In genomic region chr6:80742481-80742880, GRCh38 we compare ENCODE assay signal across 8 cellular contexts.
DNase-seq lines count a peak whose midpoint lies in the region; ATAC-seq, FAIRE-seq and TF ChIP-seq lines count a peak whose summit lies in the region.

No MANE protein-coding gene starts in this region.

- ATAC-seq in naive thymus-derived CD4-positive, alpha-beta T cell: no peak
- no peak for ATAC-seq in activated T-cell treated with anti-CD3 and anti-CD28 coated beads, Interleukin-2, amount 50 U/mL, for 4 hours

- TF ChIP-seq CTCF in astrocyte (IDR thresholded peaks at IDR 0.05; ENCODE audit: insufficient read depth, low read depth, low read length) (peak; percentile 37), nephron (IDR thresholded peaks at IDR 0.05; ENCODE audit: unreplicated experiment in 3 of 3) (peak; percentile 19 to 36 (median 27))

- no peak overlapping the region for H2AFZ ChIP-seq in astrocyte (ENCODE audit: low read depth, low read length)

- H3K9me3 ChIP-seq in astrocyte (ENCODE audit: insufficient read depth, low read depth, low read length): no peaks in the 10 kb centered on the region
- H3K9me3 ChIP-seq in naive thymus-derived CD4-positive, alpha-beta T cell (ENCODE audit: control insufficient read depth in 2 of 3, low read length in 3 of 3): no peaks in the 10 kb centered on the region

- H3K4me3 Mint-ChIP-seq in astrocyte (ENCODE audit: unreplicated experiment) (no peak overlapping the region), nephron (no peak overlapping the region)
- no peak overlapping the region for H3K4me3 Mint-ChIP-seq in naive thymus-derived CD4-positive, alpha-beta T cell
- no peak overlapping the region for H3K4me3 Mint-ChIP-seq in activated T-cell treated with anti-CD3 and anti-CD28 coated beads, Interleukin-2, amount 50 U/mL, for 4 hours

- H3K4me3 ChIP-seq in astrocyte (ENCODE audit: insufficient read depth, low read depth, low read length): no peak overlapping the region
- no peak overlapping the region for H3K4me3 ChIP-seq in naive thymus-derived CD4-positive, alpha-beta T cell (ENCODE audit: low read length)

- no peaks in the 10 kb centered on the region for H3K27me3 Mint-ChIP-seq in astrocyte (ENCODE audit: low read depth, unreplicated experiment)
- H3K27me3 Mint-ChIP-seq in nephron (ENCODE audit: low read depth): peaks cover 4% of the 10 kb centered on the region
- no peaks in the 10 kb centered on the region for H3K27me3 Mint-ChIP-seq in naive thymus-derived CD4-positive, alpha-beta T cell
- H3K27me3 Mint-ChIP-seq in activated T-cell treated with anti-CD3 and anti-CD28 coated beads, Interleukin-2, amount 50 U/mL, for 4 hours (ENCODE audit: low read depth): no peaks in the 10 kb centered on the region

- H3K27ac ChIP-seq in astrocyte (ENCODE audit: low read depth, low read length): no peak overlapping the region
- H3K27ac ChIP-seq in naive thymus-derived CD4-positive, alpha-beta T cell (ENCODE audit: low read depth, low read length): no peak overlapping the region

- no peaks in the 10 kb centered on the region for H3K36me3 ChIP-seq in astrocyte (ENCODE audit: insufficient read depth, low read length)
- H3K36me3 ChIP-seq in naive thymus-derived CD4-positive, alpha-beta T cell (ENCODE audit: control insufficient read depth in 2 of 3, insufficient read depth in 3 of 3, low read length in 3 of 3): no peaks in the 10 kb centered on the region

- CTCF ChIA-PET in naive thymus-derived CD4-positive, alpha-beta T cell (lab: Charles Lee): no interaction called here

- no peak overlapping the region for H3K9ac ChIP-seq in astrocyte (ENCODE audit: low read length)

- peak; percentile 23 for FAIRE-seq in astrocyte (lab: Jason Lieb, UNC)

- H3K9me3 Mint-ChIP-seq in astrocyte (ENCODE audit: unreplicated experiment) (peaks cover 7% of the 10 kb centered on the region), nephron (peaks cover 7% of the 10 kb centered on the region)
- peaks cover 0 to 17% (median 5%) of the 10 kb centered on the region in 11 donors for H3K9me3 Mint-ChIP-seq in naive thymus-derived CD4-positive, alpha-beta T cell
- peaks cover 8% of the 10 kb centered on the region for H3K9me3 Mint-ChIP-seq in activated T-cell treated with anti-CD3 and anti-CD28 coated beads, Interleukin-2, amount 50 U/mL, for 4 hours

- no peaks in the 10 kb centered on the region for H4K20me1 ChIP-seq in astrocyte (ENCODE audit: insufficient read depth, low read length)

- POLR2A ChIA-PET in naive thymus-derived CD4-positive, alpha-beta T cell (lab: Charles Lee): no interaction called here

- no peaks in the 10 kb centered on the region for H3K79me2 ChIP-seq in astrocyte (ENCODE audit: insufficient read depth, low read length)

- H3K4me2 ChIP-seq in astrocyte (ENCODE audit: low read length): no peak overlapping the region

- peak; percentile 5 for DNase-seq in G401 (ENCODE audit: low spot score)
- peak; percentile 49 for DNase-seq in KBM-7
- DNase-seq in astrocyte (ENCODE audit: low read depth): peak; percentile 39
- DNase-seq in mesenteric fat pad (ENCODE audit: low spot score): no peak
- DNase-seq in naive thymus-derived CD4-positive, alpha-beta T cell: no peak
- no peak for DNase-seq in cerebellar nuclear complex (lab: John Stamatoyannopoulos, UW)
- DNase-seq in activated T-cell treated with anti-CD3 and anti-CD28 coated beads, Interleukin-2, amount 50 U/mL, for 4 hours: no peak

- H3K4me1 ChIP-seq in astrocyte (ENCODE audit: insufficient read depth, low read length): no peaks in the 10 kb centered on the region
- no peaks in the 10 kb centered on the region for H3K4me1 ChIP-seq in naive thymus-derived CD4-positive, alpha-beta T cell (ENCODE audit: control insufficient read depth in 2 of 2, insufficient read depth in 2 of 2, low read length in 2 of 2)

- H3K27me3 ChIP-seq in astrocyte (ENCODE audit: insufficient read depth, low read length): no peaks in the 10 kb centered on the region
- H3K27me3 ChIP-seq in naive thymus-derived CD4-positive, alpha-beta T cell (ENCODE audit: control insufficient read depth in 2 of 2, insufficient read depth in 2 of 2, low read length in 2 of 2): no peaks in the 10 kb centered on the region

- H3K36me3 Mint-ChIP-seq in astrocyte (ENCODE audit: low read depth, unreplicated experiment): no peaks in the 10 kb centered on the region
- no peaks in the 10 kb centered on the region for H3K36me3 Mint-ChIP-seq in nephron (ENCODE audit: low read depth)
- H3K36me3 Mint-ChIP-seq in naive thymus-derived CD4-positive, alpha-beta T cell: no peaks in the 10 kb centered on the region
- no peaks in the 10 kb centered on the region for H3K36me3 Mint-ChIP-seq in activated T-cell treated with anti-CD3 and anti-CD28 coated beads, Interleukin-2, amount 50 U/mL, for 4 hours (ENCODE audit: insufficient read depth)

- in situ Hi-C loops in G401 (cut with HindIII; ENCODE audit: low sequenced_read_pairs) (no loop called here), KBM-7 (cut with MboI; ENCODE audit: low pct_unique_long_range_greater_than_20kb, low sequenced_read_pairs) (no loop called here)

- no peaks in the 10 kb centered on the region for H3K4me1 Mint-ChIP-seq in astrocyte (ENCODE audit: low read depth, unreplicated experiment)
- no peaks in the 10 kb centered on the region for H3K4me1 Mint-ChIP-seq in nephron
- H3K4me1 Mint-ChIP-seq in naive thymus-derived CD4-positive, alpha-beta T cell: no peaks in the 10 kb centered on the region
- no peaks in the 10 kb centered on the region for H3K4me1 Mint-ChIP-seq in activated T-cell treated with anti-CD3 and anti-CD28 coated beads, Interleukin-2, amount 50 U/mL, for 4 hours (ENCODE audit: low read depth)

- intact Hi-C loops in naive thymus-derived CD4-positive, alpha-beta T cell (cut with micrococcal nuclease): no loop called here

- H3K27ac Mint-ChIP-seq in astrocyte (ENCODE audit: unreplicated experiment) (no peak overlapping the region), nephron (no peak overlapping the region)
- no peak overlapping the region for H3K27ac Mint-ChIP-seq in naive thymus-derived CD4-positive, alpha-beta T cell

Comparison
In these comparisons a context has a peak if more than half of its experiments do, and no peak if none do; other contexts are left out.
1. DNase-seq: peak in G401 (single experiment), KBM-7 (single experiment) and astrocyte (single experiment); none in mesenteric fat pad (single experiment), naive thymus-derived CD4-positive, alpha-beta T cell (0 of 9), cerebellar nuclear complex (0 of 2) and activated T-cell treated with anti-CD3 and anti-CD28 coated beads, Interleukin-2, amount 50 U/mL, for 4 hours (single experiment).